ENCODE assay signal across 9 cellular contexts in the genomic region with DNA sequence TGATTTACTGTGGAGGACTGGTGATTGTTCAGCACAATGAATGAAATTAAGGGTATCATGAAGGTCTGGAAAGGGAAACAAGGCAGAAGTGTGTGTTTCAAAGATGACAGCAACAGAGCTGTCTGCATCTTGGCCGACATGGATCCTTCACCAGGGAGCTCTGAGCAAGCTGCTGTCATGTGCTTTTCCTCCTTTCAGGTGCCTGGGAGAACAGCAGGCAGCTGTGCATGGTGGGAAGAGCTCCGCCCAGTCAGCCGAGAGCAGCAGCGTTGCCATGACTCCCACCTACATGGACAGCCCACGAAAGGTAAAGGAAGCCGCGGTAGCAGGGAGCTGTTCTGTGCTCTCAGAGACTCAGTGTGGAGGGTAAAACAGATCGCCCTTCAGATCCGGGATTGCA.
DNase-seq lines count a peak whose midpoint lies in the region; ATAC-seq and TF ChIP-seq lines count a peak whose summit lies in the region.
"Had no signal": no experiment of that assay in that cellular context is flagged by ENCODE, and none has a peak within 500 bp of the region (broad histone marks: within the 10 kb centered on the region; RNA-seq: fewer than 3 reads in every experiment).

No MANE protein-coding gene starts in this region.

- no peak overlapping the region for H3K4me3 Mint-ChIP-seq in endothelial cell (ENCODE audit: unreplicated experiment)

- peaks cover 2% of the 10 kb centered on the region for H3K27me3 Mint-ChIP-seq in endothelial cell (ENCODE audit: unreplicated experiment)

- no peak overlapping the region for H3K4me3 ChIP-seq in aorta (ENCODE audit: low read length in 2 of 2)
- H3K4me3 ChIP-seq: SK-N-MC had no signal

- peaks cover 6 to 12% of the 10 kb centered on the region in 2 donors for H3K36me3 ChIP-seq in aorta (ENCODE audit: control insufficient read depth in 1 of 2, insufficient read depth in 2 of 2, low read length in 1 of 2)

- no peak for ATAC-seq in aorta (ENCODE audit: low FRiP score)
- no peak for ATAC-seq in GM21529 (IDR thresholded peaks at IDR 0.05; ENCODE audit: unreplicated experiment)
- ATAC-seq in HG03280 (IDR thresholded peaks at IDR 0.05; ENCODE audit: unreplicated experiment) = no peak

- intact Hi-C loops in aorta (cut with DNase I) = no loop called here

- WGBS in aorta, 2 donors = 57 to 62% methylated on average over 9 of the region's 9 CpGs

- H3K27me3 ChIP-seq in aorta (ENCODE audit: control insufficient read depth in 1 of 2, insufficient read depth in 2 of 2, low read length in 1 of 2) = no peaks in the 10 kb centered on the region

- no peaks in the 10 kb centered on the region for H3K4me1 ChIP-seq in aorta (ENCODE audit: control insufficient read depth in 1 of 2, insufficient read depth in 2 of 2, low read length in 2 of 2)

- H3K36me3 Mint-ChIP-seq in endothelial cell (ENCODE audit: low read depth, unreplicated experiment) = peaks cover 26% of the 10 kb centered on the region

- no peak for TF ChIP-seq CTCF in endothelial cell (IDR thresholded peaks at IDR 0.05; ENCODE audit: unreplicated experiment)

- H3K27ac ChIP-seq in aorta (ENCODE audit: low read depth in 1 of 2, low read length in 2 of 2) = no peak overlapping the region
- H3K27ac ChIP-seq: SK-N-MC had no signal

- H3K9me3 Mint-ChIP-seq in endothelial cell (ENCODE audit: unreplicated experiment) = no peaks in the 10 kb centered on the region

- H3K4me1 Mint-ChIP-seq in endothelial cell (ENCODE audit: unreplicated experiment) = peaks cover 7% of the 10 kb centered on the region

- peak overlapping the region; percentile 57 for H3K27ac Mint-ChIP-seq in endothelial cell (ENCODE audit: unreplicated experiment)

- DNase-seq in NCI-H1105 (lab: John Stamatoyannopoulos, UW) (peak; percentile 86), NCI-H526 (lab: John Stamatoyannopoulos, UW) (peak; percentile 72 to 85), endothelial cell (ENCODE audit: low spot score) (peak; percentile 41), putamen (ENCODE audit: low spot score) (peak; percentile 87), aorta (no peak)
- DNase-seq: DND-41 had no signal

- no peaks in the 10 kb centered on the region for H3K9me3 ChIP-seq in aorta (ENCODE audit: control insufficient read depth, low read length)

Comparison
In these comparisons a context has a peak if more than half of its experiments do, and no peak if none do; other contexts are left out.
1. DNase-seq: peak in NCI-H1105 (single experiment), NCI-H526 (2 of 2), endothelial cell (single experiment) and putamen (single experiment); none in aorta (0 of 2).